ENCODE assay signal across 8 cellular contexts in genomic region chr4:2934077-2934812, GRCh38. TPM values are rescaled to one million over a fixed set of nuclear protein-coding genes. Genes with fewer than 3 reads are reported as not detected.
DNase-seq lines count a peak whose midpoint lies in the region; ATAC-seq and TF ChIP-seq lines count a peak whose summit lies in the region.

No MANE protein-coding gene starts in this region.

- H3K9me3 ChIP-seq in psoas muscle: no peaks in the 10 kb centered on the region

- intact Hi-C loops in activated naive CD4-positive, alpha-beta T cell treated with anti-CD3 and anti-CD28 coated beads for 36 hours (cut with micrococcal nuclease): loop anchor here (10.0 kb wide), 2 partner anchors 469 to 519 kb away; partner anchors contain the start of genes CFAP99, RNF4 and ZFYVE28
- intact Hi-C loops in cardiac septum (cut with DNase I): loop anchor here (2.0 to 5.0 kb wide), 2 partner anchors 92 to 177 kb away; partner anchors contain the start of genes ADD1 and TNIP2
- intact Hi-C loops in psoas muscle (cut with DNase I): loop anchor here (2.0 to 10.0 kb wide), 3 partner anchors 29 to 169 kb away; partner anchors contain the start of genes ADD1 (in 1 of the 2), GRK4 (in 1 of the 2) and NOP14 (in 1 of the 2)

- H3K4me1 ChIP-seq in psoas muscle: peaks cover 58% of the 10 kb centered on the region

- H3K27me3 ChIP-seq in psoas muscle (ENCODE audit: insufficient read depth in 3 of 3, low read length in 2 of 3): no peaks in the 10 kb centered on the region

- TF ChIP-seq CTCF in psoas muscle (IDR thresholded peaks at IDR 0.05): no peak

- no peaks in the 10 kb centered on the region for H3K9me3 Mint-ChIP-seq in activated naive CD4-positive, alpha-beta T cell treated with anti-CD3 and anti-CD28 coated beads for 36 hours

- DNase-seq in GM04504 (ENCODE audit: low read depth) (peak; percentile 25), NOMO-1 treated with dmso at 0.1 percent for 144 hours (lab: John Stamatoyannopoulos, UW; ENCODE audit: unreplicated experiment) (peak; percentile 51), cardiac septum (ENCODE audit: low spot score) (peak; percentile 85), psoas muscle (peak; percentile 79 to 87), KG1 (lab: John Stamatoyannopoulos, UW) (no peak), NCI-H187 (lab: John Stamatoyannopoulos, UW) (no peak)
- DNase-seq in activated naive CD4-positive, alpha-beta T cell treated with anti-CD3 and anti-CD28 coated beads for 36 hours: peak; percentile 35

- peaks cover 52% of the 10 kb centered on the region for H3K4me1 Mint-ChIP-seq in activated naive CD4-positive, alpha-beta T cell treated with anti-CD3 and anti-CD28 coated beads for 36 hours (ENCODE audit: low read depth)

- peak overlapping the region; percentile 97 for H3K27ac ChIP-seq in psoas muscle

- no peak overlapping the region for H3K27ac Mint-ChIP-seq in activated naive CD4-positive, alpha-beta T cell treated with anti-CD3 and anti-CD28 coated beads for 36 hours

- peak overlapping the region; percentile 89 for H3K4me3 Mint-ChIP-seq in activated naive CD4-positive, alpha-beta T cell treated with anti-CD3 and anti-CD28 coated beads for 36 hours

- H3K36me3 ChIP-seq in psoas muscle (ENCODE audit: insufficient read depth in 1 of 2, low read depth in 1 of 2): peaks cover 0 to 38% of the 10 kb centered on the region in 2 donors

- H3K4me3 ChIP-seq in psoas muscle: peak overlapping the region; percentile 100

- CTCF ChIA-PET in activated naive CD4-positive, alpha-beta T cell treated with anti-CD3 and anti-CD28 coated beads for 36 hours (lab: Charles Lee): interaction anchor here (0.6 to 4.9 kb wide), 2 partner anchors 21 to 680 kb away, joined by 4 to 53 read pairs; no protein-coding TSS in a partner anchor

- ATAC-seq in psoas muscle (peak; percentile 1 to 6 (median 4)), GM18502 (IDR thresholded peaks at IDR 0.05; ENCODE audit: poor library complexity, unreplicated experiment) (no peak)

- 1 to 2% (median 1%) methylated on average over 35 to 86 of the region's 93 CpGs for WGBS in psoas muscle, 3 donors

- H3K36me3 Mint-ChIP-seq in activated naive CD4-positive, alpha-beta T cell treated with anti-CD3 and anti-CD28 coated beads for 36 hours (ENCODE audit: low read depth): peaks cover 27% of the 10 kb centered on the region

- no peaks in the 10 kb centered on the region for H3K27me3 Mint-ChIP-seq in activated naive CD4-positive, alpha-beta T cell treated with anti-CD3 and anti-CD28 coated beads for 36 hours (ENCODE audit: low read depth)

RNA-seq across cellular contexts. Expression of gene NOP14, which starts 29.0 kb away (rescaled TPM):
- 10 to 100 TPM; 48.3 to 55.1 TPM for total RNA-seq in activated naive CD4-positive, alpha-beta T cell treated with anti-CD3 and anti-CD28 coated beads for 36 hours
- total RNA-seq in cardiac septum (16.1 TPM), psoas muscle (10 to 100 TPM; 28.0 to 45.1 (median 43.9) TPM)
- 10 to 100 TPM; 24.7 to 48.1 (median 45.0) TPM for polyA plus RNA-seq in psoas muscle

RNA-seq across cellular contexts. Expression of gene GRK4, which starts 29.1 kb away (rescaled TPM):
- total RNA-seq in activated naive CD4-positive, alpha-beta T cell treated with anti-CD3 and anti-CD28 coated beads for 36 hours: 1 to 10 TPM; 1.3 to 2.1 TPM
- total RNA-seq in cardiac septum (13.5 TPM), psoas muscle (1 to 10 TPM; 5.9 to 7.9 (median 6.9) TPM)
- 1 to 10 TPM; 5.8 to 9.2 (median 6.6) TPM for polyA plus RNA-seq in psoas muscle

Comparison
In these comparisons a context has a peak if more than half of its experiments do, and no peak if none do; other contexts are left out.
1. DNase-seq: peak in GM04504 (single experiment), NOMO-1 treated with dmso at 0.1 percent for 144 hours (single experiment), activated naive CD4-positive, alpha-beta T cell treated with anti-CD3 and anti-CD28 coated beads for 36 hours (single experiment), cardiac septum (single experiment) and psoas muscle (2 of 2); none in KG1 (single experiment) and NCI-H187 (0 of 2).